Comparison of ENCODE assay signal across 25 cellular contexts in the genomic region with DNA sequence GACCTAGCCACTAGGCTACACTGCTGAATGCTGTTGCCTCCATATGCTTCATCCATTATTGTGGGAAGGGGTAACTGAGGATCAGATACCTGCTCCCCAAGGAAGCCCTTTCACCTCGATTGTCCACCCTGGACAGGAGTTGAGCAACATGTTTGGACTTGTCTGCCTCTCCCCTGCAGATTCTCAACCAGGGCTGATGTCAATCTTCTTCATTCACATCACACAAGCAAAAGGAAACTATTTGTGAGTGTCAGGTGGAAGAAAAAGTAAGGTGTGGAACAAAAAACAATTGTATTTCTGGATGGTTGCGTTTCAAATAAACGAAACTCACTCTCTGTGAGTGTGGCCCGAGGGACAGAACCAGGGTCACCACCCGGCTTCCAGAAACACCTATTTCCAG. TPM values are rescaled to one million over a fixed set of nuclear protein-coding genes. Genes with fewer than 3 reads are reported as not detected.
A peak's percentile ranks its signal among the peaks of the same experiment; 100 is the strongest.
DNase-seq lines count a peak whose midpoint lies in the region; ATAC-seq, FAIRE-seq and TF ChIP-seq lines count a peak whose summit lies in the region.
"Had no signal": no experiment of that assay in that cellular context is flagged by ENCODE, and none has a peak within 500 bp of the region (broad histone marks: within the 10 kb centered on the region; RNA-seq: fewer than 3 reads in every experiment).

No MANE protein-coding gene starts in this region.

- in situ Hi-C loops in HepG2 (cut with HindIII; ENCODE audit: extremely low pct_ligation_motif_present, low pct_unique_long_range_greater_than_20kb), result no loop called here

- 4% methylated on average over 5 of the region's 5 CpGs for WGBS in HepG2 (ENCODE audit: low lambda C conversion rate)
- WGBS in right lobe of liver (ENCODE audit: insufficient coverage, low coverage, low lambda C conversion rate, missing lambda C conversion rate), result 52% methylated on average over 5 of the region's 5 CpGs
- 73% methylated on average over 5 of the region's 5 CpGs for WGBS in hepatocyte (ENCODE audit: low lambda C conversion rate, missing lambda C conversion rate)

- H3K9ac ChIP-seq in HepG2 (ENCODE audit: insufficient read depth, low read depth, low read length), result no peak overlapping the region
- H3K9ac ChIP-seq: GM23248 had no signal

- H3K27me3 ChIP-seq in HepG2 (ENCODE audit: control insufficient read depth in 1 of 2, insufficient read depth in 2 of 2, low read length in 2 of 2) (no peaks in the 10 kb centered on the region), right lobe of liver (no peaks in the 10 kb centered on the region), hepatocyte (no peaks in the 10 kb centered on the region)
- H3K27me3 ChIP-seq: BE2C had no signal

- ATAC-seq in HepG2 (no peak), right lobe of liver (no peak), HG02678 (IDR thresholded peaks at IDR 0.05; ENCODE audit: unreplicated experiment) (no peak), HG03520 (IDR thresholded peaks at IDR 0.05; ENCODE audit: unreplicated experiment) (no peak)
- no peak for ATAC-seq in stimulated activated naive B cell treated with anti-CD40 and anti-IgM and Interleukin-4, amounts not matched to agents 10 μg/mL and 1 μg/mL and 100 μg/mL, for 72 hours (replicated peaks)

- DNase-seq in HepG2 (ENCODE audit: low spot score) (no peak), right lobe of liver (no peak), RWPE1 (ENCODE audit: low spot score) (peak; percentile 60), hepatocyte (ENCODE audit: low spot score) (no peak)
- DNase-seq in activated CD4-positive, alpha-beta memory T cell treated with anti-CD3 and anti-CD28 coated beads, Interleukin-2, amount 10 ng/mL, durations not matched to agents 7 days and 5 days, result no peak
- DNase-seq in stimulated activated naive B cell treated with anti-CD40 and anti-IgM and Interleukin-4, amounts not matched to agents 10 μg/mL and 1 μg/mL and 100 μg/mL, for 72 hours, result no peak
- DNase-seq: 8988T; BE2C; Caco-2; CD4-positive, CD25-positive, alpha-beta regulatory T cell; DMS153; GDM1; GM23248; NCI-H1694 treated with DMSO at 0.1 percent for 48 hours; NCI-H748 treated with DMSO at 0.1 percent for 48 hours; RPMI8226 had no signal

- TF ChIP-seq RAD21 in HepG2 (CRISPR knock-in tag; IDR thresholded peaks at IDR 0.05), result no peak

- no peaks in the 10 kb centered on the region for H3K9me3 Mint-ChIP-seq in activated CD4-positive, alpha-beta memory T cell treated with anti-CD3 and anti-CD28 coated beads, Interleukin-2, amount 10 ng/mL, durations not matched to agents 7 days and 5 days
- peaks cover 0 to 4% of the 10 kb centered on the region in 2 donors for H3K9me3 Mint-ChIP-seq in stimulated activated naive B cell treated with anti-CD40 and anti-IgM and Interleukin-4, amounts not matched to agents 10 μg/mL and 1 μg/mL and 100 μg/mL, for 72 hours

- FAIRE-seq in HepG2 (lab: Jason Lieb, UNC), result no peak
- FAIRE-seq: HTR-8/SVneo had no signal

- peak overlapping the region; percentile 8; the same call in 1 of the 2 replicates for H3K4me2 ChIP-seq in HepG2 (ENCODE audit: low read depth, low read length)
- H3K4me2 ChIP-seq in hepatocyte, result no peak overlapping the region

- no peak overlapping the region for H3K4me3 Mint-ChIP-seq in activated CD4-positive, alpha-beta memory T cell treated with anti-CD3 and anti-CD28 coated beads, Interleukin-2, amount 10 ng/mL, durations not matched to agents 7 days and 5 days
- H3K4me3 Mint-ChIP-seq in stimulated activated naive B cell treated with anti-CD40 and anti-IgM and Interleukin-4, amounts not matched to agents 10 μg/mL and 1 μg/mL and 100 μg/mL, for 72 hours, result no peak overlapping the region
- H3K4me3 Mint-ChIP-seq: CD4-positive, CD25-positive, alpha-beta regulatory T cell had no signal

- CTCF ChIA-PET in HepG2 (lab: Yijun Ruan, JAX; ENCODE audit: low intra/inter-chr PET ratio, low total read pairs), result no interaction called here
- CTCF ChIA-PET in RWPE1 (lab: Yijun Ruan, JAX), result no interaction called here
- CTCF ChIA-PET in activated CD4-positive, alpha-beta memory T cell treated with anti-CD3 and anti-CD28 coated beads, Interleukin-2, amount 10 ng/mL, durations not matched to agents 7 days and 5 days (lab: Charles Lee), result no interaction called here

- H3K27ac Mint-ChIP-seq in activated CD4-positive, alpha-beta memory T cell treated with anti-CD3 and anti-CD28 coated beads, Interleukin-2, amount 10 ng/mL, durations not matched to agents 7 days and 5 days, result no peak overlapping the region
- no peak overlapping the region for H3K27ac Mint-ChIP-seq in stimulated activated naive B cell treated with anti-CD40 and anti-IgM and Interleukin-4, amounts not matched to agents 10 μg/mL and 1 μg/mL and 100 μg/mL, for 72 hours

- TF ChIP-seq POLR2A in HepG2 (IDR thresholded peaks at IDR 0.05; ENCODE audit: insufficient read depth in 1 of 2, low read depth in 2 of 2, low read length in 2 of 2) (no peak), right lobe of liver (IDR thresholded peaks at IDR 0.05) (no peak)

- H2AFZ ChIP-seq in HepG2 (ENCODE audit: low read length), result peak overlapping the region; percentile 73
- H2AFZ ChIP-seq in hepatocyte, result no peak overlapping the region
- H2AFZ ChIP-seq: GM23248 had no signal

- no peaks in the 10 kb centered on the region for H3K27me3 Mint-ChIP-seq in activated CD4-positive, alpha-beta memory T cell treated with anti-CD3 and anti-CD28 coated beads, Interleukin-2, amount 10 ng/mL, durations not matched to agents 7 days and 5 days
- H3K27me3 Mint-ChIP-seq in stimulated activated naive B cell treated with anti-CD40 and anti-IgM and Interleukin-4, amounts not matched to agents 10 μg/mL and 1 μg/mL and 100 μg/mL, for 72 hours, result peaks cover 5 to 11% of the 10 kb centered on the region in 2 donors

- no peak overlapping the region for H3K27ac ChIP-seq in HepG2 (ENCODE audit: extremely low read length, insufficient read depth, low read length)
- no peak overlapping the region for H3K27ac ChIP-seq in right lobe of liver
- no peak overlapping the region for H3K27ac ChIP-seq in RWPE1
- peak overlapping the region; percentile 43 for H3K27ac ChIP-seq in hepatocyte
- H3K27ac ChIP-seq: GM23248, HL-60 had no signal

- no peak overlapping the region for H3K4me3 ChIP-seq in HepG2 (replicated peaks in 1 of 3; ENCODE audit: insufficient read depth in 1 of 3, low read depth in 2 of 3, low read length in 3 of 3)
- H3K4me3 ChIP-seq in right lobe of liver, result no peak overlapping the region
- H3K4me3 ChIP-seq in hepatocyte, result no peak overlapping the region
- H3K4me3 ChIP-seq: GM23248 had no signal

- no peak for TF ChIP-seq CTCF in HepG2 (CRISPR knock-in tag; IDR thresholded peaks at IDR 0.05)
- TF ChIP-seq CTCF in right lobe of liver (IDR thresholded peaks at IDR 0.05), result no peak
- no peak for TF ChIP-seq CTCF in RWPE1 (conservative IDR thresholded peaks at IDR 0.05; ENCODE audit: low read depth)
- TF ChIP-seq CTCF in hepatocyte (IDR thresholded peaks at IDR 0.05; ENCODE audit: poor library complexity), result no peak

- no peak for TF ChIP-seq EP300 in HepG2 (IDR thresholded peaks at IDR 0.05; ENCODE audit: low read depth in 2 of 2, low read length in 2 of 2)
- no peak for TF ChIP-seq EP300 in HepG2 (CRISPR knock-in tag; IDR thresholded peaks at IDR 0.05; ENCODE audit: borderline replicate concordance)

- H3K36me3 ChIP-seq in HepG2 (replicated peaks in 1 of 2; ENCODE audit: control insufficient read depth in 1 of 2, insufficient read depth in 2 of 2, low read length in 2 of 2) (no peaks in the 10 kb centered on the region), right lobe of liver (no peaks in the 10 kb centered on the region), hepatocyte (replicated peaks; ENCODE audit: insufficient read depth, low read depth) (no peaks in the 10 kb centered on the region)
- H3K36me3 ChIP-seq: BE2C had no signal

- H3K36me3 Mint-ChIP-seq in activated CD4-positive, alpha-beta memory T cell treated with anti-CD3 and anti-CD28 coated beads, Interleukin-2, amount 10 ng/mL, durations not matched to agents 7 days and 5 days (ENCODE audit: low read depth), result no peaks in the 10 kb centered on the region
- no peaks in the 10 kb centered on the region for H3K36me3 Mint-ChIP-seq in stimulated activated naive B cell treated with anti-CD40 and anti-IgM and Interleukin-4, amounts not matched to agents 10 μg/mL and 1 μg/mL and 100 μg/mL, for 72 hours
- H3K36me3 Mint-ChIP-seq: CD4-positive, CD25-positive, alpha-beta regulatory T cell; IgD-negative memory B cell had no signal

- H3K4me1 Mint-ChIP-seq in activated CD4-positive, alpha-beta memory T cell treated with anti-CD3 and anti-CD28 coated beads, Interleukin-2, amount 10 ng/mL, durations not matched to agents 7 days and 5 days, result no peaks in the 10 kb centered on the region
- H3K4me1 Mint-ChIP-seq in stimulated activated naive B cell treated with anti-CD40 and anti-IgM and Interleukin-4, amounts not matched to agents 10 μg/mL and 1 μg/mL and 100 μg/mL, for 72 hours, result no peaks in the 10 kb centered on the region
- H3K4me1 Mint-ChIP-seq: CD4-positive, CD25-positive, alpha-beta regulatory T cell; IgD-negative memory B cell had no signal

- H3K4me1 ChIP-seq in HepG2 (ENCODE audit: insufficient read depth, low read length), result peaks cover 6% of the 10 kb centered on the region; the same call in 1 of the 2 replicates
- H3K4me1 ChIP-seq in right lobe of liver, result no peaks in the 10 kb centered on the region
- H3K4me1 ChIP-seq in hepatocyte (ENCODE audit: insufficient read depth), result no peaks in the 10 kb centered on the region
- H3K4me1 ChIP-seq: BE2C, Caco-2 had no signal

- H3K9me2 ChIP-seq in hepatocyte (replicated peaks; ENCODE audit: insufficient read depth), result no peaks in the 10 kb centered on the region

- POLR2A ChIA-PET in HepG2 (lab: Yijun Ruan, JAX), result no interaction called here
- POLR2A ChIA-PET in RWPE1 (lab: Yijun Ruan, JAX; ENCODE audit: low non-redundant PET), result no interaction called here
- POLR2A ChIA-PET in activated CD4-positive, alpha-beta memory T cell treated with anti-CD3 and anti-CD28 coated beads, Interleukin-2, amount 10 ng/mL, durations not matched to agents 7 days and 5 days (lab: Charles Lee), result no interaction called here

- no TSS peak for BruUV-seq in HepG2 (replicated peaks; lab: Mats Ljungman, UMichigan)

- no peaks in the 10 kb centered on the region for H3K79me2 ChIP-seq in HepG2 (ENCODE audit: insufficient read depth, low read length)
- H3K79me2 ChIP-seq in hepatocyte, result no peaks in the 10 kb centered on the region

- H4K20me1 ChIP-seq in HepG2 (ENCODE audit: insufficient read depth, low read length) (no peaks in the 10 kb centered on the region), hepatocyte (ENCODE audit: insufficient read depth, poor library complexity, severe bottlenecking) (no peaks in the 10 kb centered on the region)

- intact Hi-C loops in HepG2 (cut with micrococcal nuclease; ENCODE audit: unreplicated experiment), result no loop called here
- intact Hi-C loops in right lobe of liver (cut with DNase I), result no loop called here

- H3K9me3 ChIP-seq in HepG2 (ENCODE audit: low read length), result no peaks in the 10 kb centered on the region
- no peaks in the 10 kb centered on the region for H3K9me3 ChIP-seq in right lobe of liver
- no peaks in the 10 kb centered on the region for H3K9me3 ChIP-seq in hepatocyte (ENCODE audit: low read depth)
- H3K9me3 ChIP-seq: BE2C, Caco-2 had no signal

RNA-seq across cellular contexts. Expression of gene MUC16, which starts 29.5 kb away (rescaled TPM):
- not detected in 2 replicates for total RNA-seq in HepG2 (2016; rRNA removed; fragmentation: Illumina TruSeq; extraction: Trizol)
- total RNA-seq in HepG2 (2016; cell fraction: cytosol; rRNA removed; fragmentation: Illumina TruSeq; extraction: Trizol; ENCODE audit: low read depth), result not detected in 2 replicates
- total RNA-seq in HepG2 (2016; cell fraction: insoluble cytoplasmic fraction; rRNA removed; fragmentation: Illumina TruSeq; extraction: Trizol), result not detected in 2 replicates
- total RNA-seq in HepG2 (2016; cell fraction: membrane; rRNA removed; fragmentation: Illumina TruSeq; extraction: Trizol), result not detected in 2 replicates
- total RNA-seq in HepG2 (2016; cell fraction: nucleus; rRNA removed; fragmentation: Illumina TruSeq; extraction: Trizol), result not detected in 2 replicates
- not detected in 2 replicates for polyA plus RNA-seq in HepG2 (2011; rRNA removed)
- polyA plus RNA-seq in HepG2 (2011; cell fraction: cytosol; rRNA removed), result under 0.01 and 0.01 TPM in 2 replicates
- polyA plus RNA-seq in HepG2 (2011; cell fraction: nucleus; rRNA removed), result not detected in 2 replicates
- not detected in 2 replicates for polyA plus RNA-seq in HepG2 (2012)
- polyA plus RNA-seq in HepG2 (2016; cell fraction: cytosol; fragmentation: Illumina TruSeq; extraction: Trizol; ENCODE audit: low read depth), result not detected in 2 replicates
- not detected in 2 replicates for polyA plus RNA-seq in HepG2 (2016; cell fraction: insoluble cytoplasmic fraction; fragmentation: Illumina TruSeq; extraction: Trizol; ENCODE audit: low read depth)
- polyA plus RNA-seq in HepG2 (2016; cell fraction: membrane; fragmentation: Illumina TruSeq; extraction: Trizol; ENCODE audit: low read depth), result not detected in 2 replicates
- polyA plus RNA-seq in HepG2 (2016; cell fraction: nucleus; fragmentation: Illumina TruSeq; extraction: Trizol; ENCODE audit: insufficient read depth, low read depth), result not detected in 2 replicates
- 42.5 TPM in 1 of 2 replicates, not detected in the other for polyA minus RNA-seq in HepG2 (2011; rRNA and poly(A)+ RNA removed; ENCODE audit: low replicate concordance)
- under 0.01 TPM in 1 of 2 replicates, not detected in the other for polyA minus RNA-seq in HepG2 (2011; cell fraction: cytosol; rRNA and poly(A)+ RNA removed)
- polyA minus RNA-seq in HepG2 (2011; cell fraction: nucleus; rRNA and poly(A)+ RNA removed), result under 0.01 TPM in 2 replicates
- under 1 TPM in 2 of 6 experiments, not detected in 4; under 0.01 to 0.06 TPM for total RNA-seq in right lobe of liver
- 2.5 and 3.2 TPM in 2 replicates for total RNA-seq in hepatocyte
- 1.3 and 5.6 TPM in 2 replicates for polyA plus RNA-seq in hepatocyte
- under 1 TPM; under 0.01 to 0.03 TPM for total RNA-seq in activated CD4-positive, alpha-beta memory T cell treated with anti-CD3 and anti-CD28 coated beads, Interleukin-2, amount 10 ng/mL, durations not matched to agents 7 days and 5 days
- total RNA-seq: Daoy, GM23248, LHCN-M2 had no signal
- polyA plus RNA-seq: CD4-positive, CD25-positive, alpha-beta regulatory T cell; GM23248; IgD-negative memory B cell had no signal

RNA-seq across cellular contexts. Expression of gene OR1M1, which starts 47.1 kb away (rescaled TPM):
- total RNA-seq in HepG2 (2016; rRNA removed; fragmentation: Illumina TruSeq; extraction: Trizol), result not detected in 2 replicates
- total RNA-seq in HepG2 (2016; cell fraction: cytosol; rRNA removed; fragmentation: Illumina TruSeq; extraction: Trizol; ENCODE audit: low read depth), result not detected in 2 replicates
- total RNA-seq in HepG2 (2016; cell fraction: insoluble cytoplasmic fraction; rRNA removed; fragmentation: Illumina TruSeq; extraction: Trizol), result not detected in 2 replicates
- total RNA-seq in HepG2 (2016; cell fraction: membrane; rRNA removed; fragmentation: Illumina TruSeq; extraction: Trizol), result not detected in 2 replicates
- total RNA-seq in HepG2 (2016; cell fraction: nucleus; rRNA removed; fragmentation: Illumina TruSeq; extraction: Trizol), result not detected in 2 replicates
- 0.07 TPM in 1 of 2 replicates, not detected in the other for polyA plus RNA-seq in HepG2 (2011; rRNA removed)
- not detected in 2 replicates for polyA plus RNA-seq in HepG2 (2011; cell fraction: cytosol; rRNA removed)
- polyA plus RNA-seq in HepG2 (2011; cell fraction: nucleus; rRNA removed), result not detected in 2 replicates
- not detected in 2 replicates for polyA plus RNA-seq in HepG2 (2012)
- polyA plus RNA-seq in HepG2 (2016; cell fraction: cytosol; fragmentation: Illumina TruSeq; extraction: Trizol; ENCODE audit: low read depth), result not detected in 2 replicates
- not detected in 2 replicates for polyA plus RNA-seq in HepG2 (2016; cell fraction: insoluble cytoplasmic fraction; fragmentation: Illumina TruSeq; extraction: Trizol; ENCODE audit: low read depth)
- polyA plus RNA-seq in HepG2 (2016; cell fraction: membrane; fragmentation: Illumina TruSeq; extraction: Trizol; ENCODE audit: low read depth), result not detected in 2 replicates
- not detected in 2 replicates for polyA plus RNA-seq in HepG2 (2016; cell fraction: nucleus; fragmentation: Illumina TruSeq; extraction: Trizol; ENCODE audit: insufficient read depth, low read depth)
- not detected in 2 replicates for polyA minus RNA-seq in HepG2 (2011; rRNA and poly(A)+ RNA removed; ENCODE audit: low replicate concordance)
- polyA minus RNA-seq in HepG2 (2011; cell fraction: cytosol; rRNA and poly(A)+ RNA removed), result not detected in 2 replicates
- polyA minus RNA-seq in HepG2 (2011; cell fraction: nucleus; rRNA and poly(A)+ RNA removed), result not detected in 2 replicates
- total RNA-seq in right lobe of liver, result not detected
- total RNA-seq in hepatocyte, result not detected in 2 replicates
- not detected in 2 replicates for polyA plus RNA-seq in hepatocyte
- total RNA-seq in activated CD4-positive, alpha-beta memory T cell treated with anti-CD3 and anti-CD28 coated beads, Interleukin-2, amount 10 ng/mL, durations not matched to agents 7 days and 5 days, result not detected
- total RNA-seq: Caco-2; CD4-positive, CD25-positive, alpha-beta regulatory T cell; Daoy; GM23248; LHCN-M2; NCI-H460; OCI-LY7 had no signal
- polyA plus RNA-seq: CD4-positive, CD25-positive, alpha-beta regulatory T cell; GM23248; IgD-negative memory B cell had no signal
